ENCODE assay signal across 8 cellular contexts in the genomic region with DNA sequence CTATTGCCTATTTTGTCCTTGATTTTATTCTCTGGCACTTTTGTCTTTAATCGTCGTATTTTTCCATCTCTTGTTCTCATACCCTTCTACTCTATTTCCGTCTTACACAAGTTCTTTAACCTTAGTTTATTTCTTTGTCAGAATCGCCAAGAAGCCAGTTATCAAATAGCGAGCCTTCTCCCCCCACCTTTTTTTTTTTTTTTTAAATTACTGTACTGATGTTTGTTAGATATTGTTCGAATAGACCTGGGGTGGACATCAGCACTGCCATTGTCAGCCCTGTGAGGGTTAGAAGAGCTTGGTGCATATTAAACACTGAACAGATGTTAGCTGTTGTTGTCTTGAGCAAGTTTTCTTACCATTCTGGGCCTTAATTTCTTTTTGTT. TPM values are rescaled to one million over a fixed set of nuclear protein-coding genes. Genes with fewer than 3 reads are reported as not detected.
DNase-seq lines count a peak whose midpoint lies in the region; ATAC-seq, FAIRE-seq and TF ChIP-seq lines count a peak whose summit lies in the region.

No MANE protein-coding gene starts in this region.

- peak overlapping the region; percentile 17 for H3K27ac Mint-ChIP-seq in GM23338

- no peak for FAIRE-seq in D721Med (lab: Jason Lieb, UNC)

- H3K9me3 ChIP-seq in SJCRH30 (replicated peaks) (no peaks in the 10 kb centered on the region), esophagus squamous epithelium (no peaks in the 10 kb centered on the region)

- H2AFZ ChIP-seq in GM23338: no peak overlapping the region

- H3K27me3 ChIP-seq in GM23338 (ENCODE audit: insufficient read depth): no peaks in the 10 kb centered on the region
- no peaks in the 10 kb centered on the region for H3K27me3 ChIP-seq in SJCRH30
- H3K27me3 ChIP-seq in esophagus squamous epithelium: no peaks in the 10 kb centered on the region
- H3K27me3 ChIP-seq in rectal smooth muscle tissue (ENCODE audit: control insufficient read depth, insufficient read depth, low read length): no peaks in the 10 kb centered on the region

- H3K4me3 Mint-ChIP-seq in GM23338: peak overlapping the region; percentile 95

- peaks cover 1% of the 10 kb centered on the region for H3K27me3 Mint-ChIP-seq in GM23338 (ENCODE audit: insufficient read depth, low read depth, poor library complexity)

- H4K20me1 ChIP-seq in GM23338 (replicated peaks; ENCODE audit: insufficient read depth): 0 out of 2 replicates have a peak, but pooled peaks cover 6% of the 10 kb centered on the region

- H3K9me3 Mint-ChIP-seq in GM23338: no peaks in the 10 kb centered on the region

- no peak for ATAC-seq in GM23338
- ATAC-seq in GM18511 (IDR thresholded peaks at IDR 0.05; ENCODE audit: unreplicated experiment): no peak

- no peaks in the 10 kb centered on the region; the same call in 1 of the 2 replicates for H3F3A ChIP-seq in GM23338 (replicated peaks; ENCODE audit: low read depth)

- H3K9me2 ChIP-seq in GM23338 (ENCODE audit: insufficient read depth): no peaks in the 10 kb centered on the region

- no peak for TF ChIP-seq CTCF in GM23338 (conservative IDR thresholded peaks at IDR 0.05; ENCODE audit: low read depth in 2 of 2)
- no peak for TF ChIP-seq CTCF in esophagus squamous epithelium (IDR thresholded peaks at IDR 0.05)
- no peak for TF ChIP-seq CTCF in D721Med (IDR thresholded peaks at IDR 0.05; ENCODE audit: insufficient read depth, missing control alignments)

- TF ChIP-seq POLR2A in esophagus squamous epithelium (IDR thresholded peaks at IDR 0.05): no peak

- peak overlapping the region; percentile 95 for H3K4me2 ChIP-seq in GM23338

- DNase-seq in GM23338 (ENCODE audit: low spot score): no peak
- peak in 1 of 2 experiments; percentile 5 for DNase-seq in SJCRH30
- no peak for DNase-seq in esophagus squamous epithelium (lab: John Stamatoyannopoulos, UW)
- DNase-seq in SKM-1 (lab: John Stamatoyannopoulos, UW; ENCODE audit: unreplicated experiment): no peak
- DNase-seq in D721Med (ENCODE audit: insufficient read length, low spot score): no peak
- no peak for DNase-seq in ureter (ENCODE audit: low spot score)

- no peak overlapping the region for H3K27ac ChIP-seq in GM23338 (ENCODE audit: low read depth)
- H3K27ac ChIP-seq in SJCRH30: peak overlapping the region; percentile 52
- peak overlapping the region; percentile 95 to 100 (median 97) for H3K27ac ChIP-seq in esophagus squamous epithelium
- H3K27ac ChIP-seq in rectal smooth muscle tissue (ENCODE audit: low read depth, low read length): peak overlapping the region; percentile 99

- peaks cover 32% of the 10 kb centered on the region; the same call in 2 of the 3 replicates for H3K4me1 Mint-ChIP-seq in GM23338

- H3K4me1 ChIP-seq in GM23338 (ENCODE audit: insufficient read depth) (no peaks in the 10 kb centered on the region; the same call in 1 of the 2 replicates), SJCRH30 (peaks cover 4% of the 10 kb centered on the region), esophagus squamous epithelium (peaks cover 9 to 59% (median 17%) of the 10 kb centered on the region in 3 donors), rectal smooth muscle tissue (ENCODE audit: control insufficient read depth, insufficient read depth, low read length) (peaks cover 15% of the 10 kb centered on the region)

- intact Hi-C loops in esophagus squamous epithelium (cut with DNase I): no loop called here

- peaks cover 56% of the 10 kb centered on the region for H3K79me2 ChIP-seq in GM23338 (replicated peaks; ENCODE audit: insufficient read depth)

- WGBS in esophagus squamous epithelium, 2 donors: 0% methylated on average over 6 of the region's 6 CpGs

- H3K36me3 ChIP-seq in GM23338 (ENCODE audit: insufficient read depth) (no peaks in the 10 kb centered on the region), SJCRH30 (no peaks in the 10 kb centered on the region), esophagus squamous epithelium (peaks cover 0 to 4% (median 0%) of the 10 kb centered on the region in 3 donors), rectal smooth muscle tissue (ENCODE audit: control insufficient read depth, insufficient read depth, low read length) (peaks cover 2% of the 10 kb centered on the region)

- H3K9ac ChIP-seq in rectal smooth muscle tissue (ENCODE audit: low read length): peak overlapping the region; percentile 85

- H3K4me3 ChIP-seq in GM23338: peak overlapping the region; percentile 67
- H3K4me3 ChIP-seq in SJCRH30: peak overlapping the region; percentile 68
- peak overlapping the region; percentile 78 to 97 (median 88) for H3K4me3 ChIP-seq in esophagus squamous epithelium
- peak overlapping the region; percentile 100 for H3K4me3 ChIP-seq in rectal smooth muscle tissue (ENCODE audit: low read length)

- no peaks in the 10 kb centered on the region; the same call in 2 of the 3 replicates for H3K36me3 Mint-ChIP-seq in GM23338 (ENCODE audit: low read depth)

TF ChIP-seq in GM23338, 12 proteins besides CTCF, POLR2A, EP300 and RAD21 (continues in another document):
- no peak for TF ChIP-seq CREB1 (CRISPR knock-in tag; IDR thresholded peaks at IDR 0.05; ENCODE audit: low read depth)
- TF ChIP-seq, protein P1, sequence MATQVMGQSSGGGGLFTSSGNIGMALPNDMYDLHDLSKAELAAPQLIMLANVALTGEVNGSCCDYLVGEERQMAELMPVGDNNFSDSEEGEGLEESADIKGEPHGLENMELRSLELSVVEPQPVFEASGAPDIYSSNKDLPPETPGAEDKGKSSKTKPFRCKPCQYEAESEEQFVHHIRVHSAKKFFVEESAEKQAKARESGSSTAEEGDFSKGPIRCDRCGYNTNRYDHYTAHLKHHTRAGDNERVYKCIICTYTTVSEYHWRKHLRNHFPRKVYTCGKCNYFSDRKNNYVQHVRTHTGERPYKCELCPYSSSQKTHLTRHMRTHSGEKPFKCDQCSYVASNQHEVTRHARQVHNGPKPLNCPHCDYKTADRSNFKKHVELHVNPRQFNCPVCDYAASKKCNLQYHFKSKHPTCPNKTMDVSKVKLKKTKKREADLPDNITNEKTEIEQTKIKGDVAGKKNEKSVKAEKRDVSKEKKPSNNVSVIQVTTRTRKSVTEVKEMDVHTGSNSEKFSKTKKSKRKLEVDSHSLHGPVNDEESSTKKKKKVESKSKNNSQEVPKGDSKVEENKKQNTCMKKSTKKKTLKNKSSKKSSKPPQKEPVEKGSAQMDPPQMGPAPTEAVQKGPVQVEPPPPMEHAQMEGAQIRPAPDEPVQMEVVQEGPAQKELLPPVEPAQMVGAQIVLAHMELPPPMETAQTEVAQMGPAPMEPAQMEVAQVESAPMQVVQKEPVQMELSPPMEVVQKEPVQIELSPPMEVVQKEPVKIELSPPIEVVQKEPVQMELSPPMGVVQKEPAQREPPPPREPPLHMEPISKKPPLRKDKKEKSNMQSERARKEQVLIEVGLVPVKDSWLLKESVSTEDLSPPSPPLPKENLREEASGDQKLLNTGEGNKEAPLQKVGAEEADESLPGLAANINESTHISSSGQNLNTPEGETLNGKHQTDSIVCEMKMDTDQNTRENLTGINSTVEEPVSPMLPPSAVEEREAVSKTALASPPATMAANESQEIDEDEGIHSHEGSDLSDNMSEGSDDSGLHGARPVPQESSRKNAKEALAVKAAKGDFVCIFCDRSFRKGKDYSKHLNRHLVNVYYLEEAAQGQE (IDR thresholded peaks at IDR 0.05; ENCODE audit: unreplicated experiment): no peak
- no peak for TF ChIP-seq NANOG (IDR thresholded peaks at IDR 0.05; ENCODE audit: borderline replicate concordance)
- TF ChIP-seq, protein P2, sequence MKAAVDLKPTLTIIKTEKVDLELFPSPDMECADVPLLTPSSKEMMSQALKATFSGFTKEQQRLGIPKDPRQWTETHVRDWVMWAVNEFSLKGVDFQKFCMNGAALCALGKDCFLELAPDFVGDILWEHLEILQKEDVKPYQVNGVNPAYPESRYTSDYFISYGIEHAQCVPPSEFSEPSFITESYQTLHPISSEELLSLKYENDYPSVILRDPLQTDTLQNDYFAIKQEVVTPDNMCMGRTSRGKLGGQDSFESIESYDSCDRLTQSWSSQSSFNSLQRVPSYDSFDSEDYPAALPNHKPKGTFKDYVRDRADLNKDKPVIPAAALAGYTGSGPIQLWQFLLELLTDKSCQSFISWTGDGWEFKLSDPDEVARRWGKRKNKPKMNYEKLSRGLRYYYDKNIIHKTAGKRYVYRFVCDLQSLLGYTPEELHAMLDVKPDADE (IDR thresholded peaks at IDR 0.05): no peak
- TF ChIP-seq ZNF114 (CRISPR knock-in tag; IDR thresholded peaks at IDR 0.05): no peak
- no peak for TF ChIP-seq ZNF331 (CRISPR knock-in tag; IDR thresholded peaks at IDR 0.05; ENCODE audit: low read depth)
- no peak for TF ChIP-seq STAT1 (IDR thresholded peaks at IDR 0.05; ENCODE audit: unreplicated experiment)
- TF ChIP-seq JUNB (IDR thresholded peaks at IDR 0.05; ENCODE audit: unreplicated experiment): no peak

RNA-seq across cellular contexts. Expression of a gene that starts 1.2 kb away (rescaled TPM):
- total RNA-seq in GM23338 (2014; rRNA removed; shearing (Covaris generic)): 79.9 and 90.3 TPM in 2 replicates
- 62.5 and 67.7 TPM in 2 replicates for polyA plus RNA-seq in GM23338 (2016; fragmentation: Nextera tagmentation; extraction: Ambion mirVana)
- 63.9 and 76.3 TPM in 2 replicates for total RNA-seq in SJCRH30 (2014; rRNA removed; shearing (Covaris generic))
- 10 to 100 TPM; 48.7 to 61.8 (median 54.3) TPM for total RNA-seq in esophagus squamous epithelium
- total RNA-seq in ureter: 122 TPM

RNA-seq across cellular contexts. Expression of a gene that starts 51.9 kb away (rescaled TPM):
- not detected in 2 replicates for total RNA-seq in GM23338 (2014; rRNA removed; shearing (Covaris generic))
- polyA plus RNA-seq in GM23338 (2016; fragmentation: Nextera tagmentation; extraction: Ambion mirVana): not detected in 2 replicates
- 6.4 and 7.3 TPM in 2 replicates for total RNA-seq in SJCRH30 (2014; rRNA removed; shearing (Covaris generic))
- total RNA-seq in esophagus squamous epithelium (1 to 10 TPM in 1 of 4 donors, under 1 TPM in 3; 0.13 to 4.0 (median 0.24) TPM), ureter (1.7 TPM)
